Comparison of ENCODE assay signal across 11 cellular contexts in genomic region chr12:32151081-32151480, GRCh38. TPM values are rescaled to one million over a fixed set of nuclear protein-coding genes. Genes with fewer than 3 reads are reported as not detected.
A peak's percentile ranks its signal among the peaks of the same experiment; 100 is the strongest.
DNase-seq lines count a peak whose midpoint lies in the region; ATAC-seq lines count a peak whose summit lies in the region.
"Had no signal": no experiment of that assay in that cellular context is flagged by ENCODE, and none has a peak within 500 bp of the region (broad histone marks: within the 10 kb centered on the region; RNA-seq: fewer than 3 reads in every experiment).

No MANE protein-coding gene starts in this region.

- no peaks in the 10 kb centered on the region for H3K4me1 Mint-ChIP-seq in stimulated activated memory B cell treated with anti-CD40 and anti-IgM and Interleukin-4, amounts not matched to agents 10 μg/mL and 1 μg/mL and 100 μg/mL, for 72 hours

- H3K4me1 ChIP-seq in GM23248 (ENCODE audit: insufficient read depth) = peaks cover 8% of the 10 kb centered on the region; the same call in 1 of the 2 replicates

- H3K27ac ChIP-seq in GM23248 = no peak overlapping the region
- H3K27ac ChIP-seq: BLaER1 treated with 17β-estradiol and CSF1 and Interleukin-3, amounts not matched to agents 10 nM and 100 nM had no signal

- H3K9ac ChIP-seq in GM23248 = no peak overlapping the region
- H3K9ac ChIP-seq: BLaER1 treated with 17β-estradiol and CSF1 and Interleukin-3, amounts not matched to agents 10 nM and 100 nM had no signal

- no peaks in the 10 kb centered on the region for H4K20me1 ChIP-seq in GM23248 (ENCODE audit: insufficient read depth)

- no peaks in the 10 kb centered on the region for H3K27me3 ChIP-seq in GM23248 (replicated peaks; ENCODE audit: insufficient read depth)
- H3K27me3 ChIP-seq: BLaER1 treated with 17β-estradiol and CSF1 and Interleukin-3, amounts not matched to agents 10 nM and 100 nM had no signal

- DNase-seq in GM23248 (peak; percentile 9), NCI-H2171 treated with DMSO at 0.1 percent for 48 hours (lab: John Stamatoyannopoulos, UW) (peak; percentile 83), cerebellum (ENCODE audit: low spot score) (peak; percentile 46), GOT3 (lab: John Stamatoyannopoulos, UW) (no peak), ureter (ENCODE audit: low spot score) (no peak)
- DNase-seq: NCI-H526 had no signal

- no peak overlapping the region for H2AFZ ChIP-seq in GM23248

- H3K36me3 Mint-ChIP-seq in stimulated activated memory B cell treated with anti-CD40 and anti-IgM and Interleukin-4, amounts not matched to agents 10 μg/mL and 1 μg/mL and 100 μg/mL, for 72 hours = peaks cover 20% of the 10 kb centered on the region

- no peak for ATAC-seq in stimulated activated memory B cell treated with anti-CD40 and anti-IgM and Interleukin-4, amounts not matched to agents 10 μg/mL and 1 μg/mL and 100 μg/mL, for 72 hours
- ATAC-seq in GM21447 (IDR thresholded peaks at IDR 0.05; ENCODE audit: unreplicated experiment) = no peak
- ATAC-seq: GM12878, K562 had no signal

- no peak overlapping the region for H3K4me2 ChIP-seq in GM23248 (ENCODE audit: unreplicated experiment)
- H3K4me2 ChIP-seq: BLaER1 treated with 17β-estradiol and CSF1 and Interleukin-3, amounts not matched to agents 10 nM and 100 nM had no signal

- in situ Hi-C loops in GM23248 (cut with MboI) = no loop called here

- no peaks in the 10 kb centered on the region for H3F3A ChIP-seq in GM23248 (ENCODE audit: insufficient read depth)

- no peaks in the 10 kb centered on the region for H3K27me3 Mint-ChIP-seq in stimulated activated memory B cell treated with anti-CD40 and anti-IgM and Interleukin-4, amounts not matched to agents 10 μg/mL and 1 μg/mL and 100 μg/mL, for 72 hours

- H3K79me2 ChIP-seq in GM23248 (ENCODE audit: insufficient read depth) = peaks cover 98% of the 10 kb centered on the region

- no peak overlapping the region for H3K4me3 ChIP-seq in GM23248
- H3K4me3 ChIP-seq: BLaER1 treated with 17β-estradiol and CSF1 and Interleukin-3, amounts not matched to agents 10 nM and 100 nM; GM12878; K562 had no signal

- no peaks in the 10 kb centered on the region for H3K9me2 ChIP-seq in GM23248 (ENCODE audit: insufficient read depth)

- no peak overlapping the region for H3K4me3 Mint-ChIP-seq in stimulated activated memory B cell treated with anti-CD40 and anti-IgM and Interleukin-4, amounts not matched to agents 10 μg/mL and 1 μg/mL and 100 μg/mL, for 72 hours

- H3K9me3 ChIP-seq in GM23248 (ENCODE audit: low read depth) = no peaks in the 10 kb centered on the region

- peak overlapping the region; percentile 19 for H3K27ac Mint-ChIP-seq in stimulated activated memory B cell treated with anti-CD40 and anti-IgM and Interleukin-4, amounts not matched to agents 10 μg/mL and 1 μg/mL and 100 μg/mL, for 72 hours

- H3K36me3 ChIP-seq in GM23248 (ENCODE audit: low read depth) = no peaks in the 10 kb centered on the region; the same call in 1 of the 2 replicates

- no peaks in the 10 kb centered on the region for H3K9me3 Mint-ChIP-seq in stimulated activated memory B cell treated with anti-CD40 and anti-IgM and Interleukin-4, amounts not matched to agents 10 μg/mL and 1 μg/mL and 100 μg/mL, for 72 hours

RNA-seq across cellular contexts. Expression of gene BICD1, which starts 44.4 kb away (rescaled TPM):
- total RNA-seq in GM23248 (2014; rRNA removed; shearing (Covaris generic)) = 9.7 and 18.7 TPM in 2 replicates
- 19.9 and 20.6 TPM in 2 replicates for polyA plus RNA-seq in GM23248 (2016; fragmentation: Nextera tagmentation; extraction: Ambion mirVana)
- total RNA-seq in cerebellum (124 TPM), ureter (32.9 TPM)

Comparison
In these comparisons a context has a peak if more than half of its experiments do, and no peak if none do; other contexts are left out.
1. DNase-seq: peak in GM23248 (single experiment), NCI-H2171 treated with DMSO at 0.1 percent for 48 hours (single experiment) and cerebellum (single experiment); none in GOT3 (single experiment) and ureter (single experiment).